In the genomic region with DNA sequence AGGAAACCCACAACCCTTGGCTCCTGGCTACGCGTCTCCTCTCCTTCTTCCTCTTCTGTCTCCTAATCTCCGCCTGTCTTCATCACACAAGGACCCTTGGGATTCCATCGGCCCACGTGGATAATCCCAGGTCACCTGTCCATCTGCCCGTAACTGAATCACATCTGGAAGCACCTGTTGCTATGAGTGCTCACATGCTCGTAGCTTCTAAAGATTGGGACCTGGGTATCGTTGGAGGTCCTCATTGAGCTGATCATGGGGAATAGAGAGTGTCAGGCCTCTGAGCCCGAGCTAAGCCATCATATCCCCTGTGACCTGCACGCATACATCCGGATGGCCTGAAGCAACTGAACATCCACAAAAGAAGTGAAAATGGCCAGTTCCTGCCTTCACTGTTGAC, we compare ENCODE assay signal across 1 cellular context.
TF ChIP-seq lines count a peak whose summit lies in the region.

No MANE protein-coding gene starts in this region.

TF ChIP-seq in H1, 55 proteins besides CTCF, POLR2A, EP300 and RAD21 (continued from another document):
- TF ChIP-seq, protein P1, sequence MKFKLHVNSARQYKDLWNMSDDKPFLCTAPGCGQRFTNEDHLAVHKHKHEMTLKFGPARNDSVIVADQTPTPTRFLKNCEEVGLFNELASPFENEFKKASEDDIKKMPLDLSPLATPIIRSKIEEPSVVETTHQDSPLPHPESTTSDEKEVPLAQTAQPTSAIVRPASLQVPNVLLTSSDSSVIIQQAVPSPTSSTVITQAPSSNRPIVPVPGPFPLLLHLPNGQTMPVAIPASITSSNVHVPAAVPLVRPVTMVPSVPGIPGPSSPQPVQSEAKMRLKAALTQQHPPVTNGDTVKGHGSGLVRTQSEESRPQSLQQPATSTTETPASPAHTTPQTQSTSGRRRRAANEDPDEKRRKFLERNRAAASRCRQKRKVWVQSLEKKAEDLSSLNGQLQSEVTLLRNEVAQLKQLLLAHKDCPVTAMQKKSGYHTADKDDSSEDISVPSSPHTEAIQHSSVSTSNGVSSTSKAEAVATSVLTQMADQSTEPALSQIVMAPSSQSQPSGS (IDR thresholded peaks at IDR 0.05; ENCODE audit: low read length), result no peak
- no peak for TF ChIP-seq JUN (IDR thresholded peaks at IDR 0.05; ENCODE audit: low read depth, low read length)
- TF ChIP-seq SIRT6 (IDR thresholded peaks at IDR 0.05; ENCODE audit: low read length), result no peak
- no peak for TF ChIP-seq GABPA (IDR thresholded peaks at IDR 0.05; ENCODE audit: borderline replicate concordance, insufficient read depth, low read length)
- no peak for TF ChIP-seq SAP30 (IDR thresholded peaks at IDR 0.05; ENCODE audit: insufficient read depth, insufficient replicate concordance, low read length)
- TF ChIP-seq SIX5 (IDR thresholded peaks at IDR 0.05; ENCODE audit: low read depth, low read length), result no peak
- no peak for TF ChIP-seq EZH2 (IDR thresholded peaks at IDR 0.05; ENCODE audit: low read depth, low read length, severe bottlenecking)
- no peak for TF ChIP-seq SRF (IDR thresholded peaks at IDR 0.05; ENCODE audit: low read depth, low read length)
- TF ChIP-seq KDM5A (IDR thresholded peaks at IDR 0.05; ENCODE audit: low read length), result no peak
- TF ChIP-seq CEBPB (IDR thresholded peaks at IDR 0.05; ENCODE audit: low read depth, low read length), result no peak
- no peak for TF ChIP-seq JUND (IDR thresholded peaks at IDR 0.05; ENCODE audit: low read length)
- TF ChIP-seq BRCA1 (IDR thresholded peaks at IDR 0.05; ENCODE audit: low read depth, low read length), result no peak
